In the genomic region with DNA sequence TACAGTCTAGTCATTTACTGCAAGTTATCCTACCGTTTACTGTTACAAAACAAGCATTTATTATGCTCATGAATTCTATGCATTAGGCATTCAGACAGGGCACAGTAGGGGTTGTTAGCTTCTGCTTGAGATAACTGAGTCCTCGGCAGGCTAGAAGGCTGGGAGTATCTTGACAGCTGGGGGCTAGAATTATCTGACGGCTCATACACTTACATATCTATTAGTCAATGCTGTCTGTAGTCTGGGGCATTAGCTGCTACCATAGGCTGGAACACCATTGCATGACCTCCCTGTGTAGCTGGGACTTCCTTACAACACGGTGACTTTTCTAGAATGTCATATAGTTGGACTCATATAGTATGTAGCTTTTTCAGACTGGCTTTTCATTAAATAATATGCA, we compare ENCODE assay signal across 22 cellular contexts.
"Had no signal": no experiment of that assay in that cellular context is flagged by ENCODE, and none has a peak within 500 bp of the region (broad histone marks: within the 10 kb centered on the region; RNA-seq: fewer than 3 reads in every experiment).

No MANE protein-coding gene starts in this region.

- H3K4me1 Mint-ChIP-seq: IgD-negative memory B cell had no signal

- H3K27ac ChIP-seq: HL-60, KMS-11, RWPE1 had no signal

- H3K9ac ChIP-seq: KMS-11, SK-N-SH had no signal

- ATAC-seq: K562, Panc1, PC-3 had no signal

- DNase-seq: Kasumi-1, MM.1S, NCI-H1092 treated with DMSO at 0.1 percent for 48 hours, NCI-H1436, NCI-H187, NCI-H2029, NCI-H2081 treated with DMSO at 0.1 percent for 48 hours, NCI-H2171, NCI-H226, NCI-H446, NCI-H510A, NCI-H524 treated with DMSO at 0.1 percent for 48 hours, PC-3, SHP77, SK-N-SH, SW 1271 had no signal

- H3K4me3 Mint-ChIP-seq: IgD-negative memory B cell had no signal

- H3K27ac Mint-ChIP-seq: IgD-negative memory B cell had no signal

- H3K4me2 ChIP-seq: KMS-11, SK-N-SH had no signal

- H3K9me3 Mint-ChIP-seq: IgD-negative memory B cell had no signal

- H3K9me3 ChIP-seq: SK-N-SH had no signal

- H3K4me3 ChIP-seq: K562 had no signal
